In genomic region chr9:98118640-98119601, GRCh38 we compare ENCODE assay signal across 8 cellular contexts. TPM values are rescaled to one million over a fixed set of nuclear protein-coding genes. Genes with fewer than 3 reads are reported as not detected.
DNase-seq lines count a peak whose midpoint lies in the region; ATAC-seq and TF ChIP-seq lines count a peak whose summit lies in the region.

A gene with protein sequence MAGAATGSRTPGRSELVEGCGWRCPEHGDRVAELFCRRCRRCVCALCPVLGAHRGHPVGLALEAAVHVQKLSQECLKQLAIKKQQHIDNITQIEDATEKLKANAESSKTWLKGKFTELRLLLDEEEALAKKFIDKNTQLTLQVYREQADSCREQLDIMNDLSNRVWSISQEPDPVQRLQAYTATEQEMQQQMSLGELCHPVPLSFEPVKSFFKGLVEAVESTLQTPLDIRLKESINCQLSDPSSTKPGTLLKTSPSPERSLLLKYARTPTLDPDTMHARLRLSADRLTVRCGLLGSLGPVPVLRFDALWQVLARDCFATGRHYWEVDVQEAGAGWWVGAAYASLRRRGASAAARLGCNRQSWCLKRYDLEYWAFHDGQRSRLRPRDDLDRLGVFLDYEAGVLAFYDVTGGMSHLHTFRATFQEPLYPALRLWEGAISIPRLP (minus strand): TSS chr9:98119222. CDS start chr9:98119188, 34 bp downstream.

- intact Hi-C loops in Caco-2 (cut with micrococcal nuclease; ENCODE audit: unreplicated experiment) (loop anchor here (1.0 to 2.0 kb wide), 6 partner anchors 19 to 144 kb away; no protein-coding TSS in a partner anchor), cardiac septum (cut with DNase I) (no loop called here)

- H3K4me1 Mint-ChIP-seq in Caco-2 (ENCODE audit: low read depth, unreplicated experiment) (peaks cover 29% of the 10 kb centered on the region), progenitor cell of endocrine pancreas (ENCODE audit: low read depth) (peaks cover 5% of the 10 kb centered on the region)
- peaks cover 53% of the 10 kb centered on the region for H3K4me1 Mint-ChIP-seq in activated naive CD4-positive, alpha-beta T cell treated with anti-CD3 and anti-CD28 coated beads, Interleukin-2, amount 50 U/mL, for 24 hours

- H3K27me3 Mint-ChIP-seq in Caco-2 (ENCODE audit: insufficient read depth, unreplicated experiment) (no peaks in the 10 kb centered on the region), progenitor cell of endocrine pancreas (peaks cover 19% of the 10 kb centered on the region)
- no peaks in the 10 kb centered on the region for H3K27me3 Mint-ChIP-seq in activated naive CD4-positive, alpha-beta T cell treated with anti-CD3 and anti-CD28 coated beads, Interleukin-2, amount 50 U/mL, for 24 hours

- CTCF ChIA-PET in Caco-2 (lab: Charles Lee) = interaction anchor here (0.5 to 2.3 kb wide), 14 partner anchors 28 to 361 kb away, joined by 3 to 10 read pairs (median 6); partner anchors contain the start of genes CORO2A, TBC1D2 and TRMO

- no peaks in the 10 kb centered on the region for H3K9me3 ChIP-seq in Caco-2

- H3K27ac Mint-ChIP-seq in Caco-2 (ENCODE audit: unreplicated experiment) (peak within 1 kb of the TSS; percentile 71), progenitor cell of endocrine pancreas (peak within 1 kb of the TSS; percentile 33)
- H3K27ac Mint-ChIP-seq in activated naive CD4-positive, alpha-beta T cell treated with anti-CD3 and anti-CD28 coated beads, Interleukin-2, amount 50 U/mL, for 24 hours = peak within 1 kb of the TSS; percentile 95

- TF ChIP-seq CTCF in Caco-2 (IDR thresholded peaks at IDR 0.05; ENCODE audit: insufficient read depth in 1 of 2, low read depth in 1 of 2, low read length in 1 of 2, severe bottlenecking in 1 of 2, unreplicated experiment in 1 of 2) (peak in 1 of 2 experiments; percentile 55), progenitor cell of endocrine pancreas (IDR thresholded peaks at IDR 0.05; ENCODE audit: unreplicated experiment) (no peak)

- peak within 1 kb of the TSS; percentile 84 for H3K4me3 ChIP-seq in Caco-2 (ENCODE audit: low read depth, low read length)

- H3K4me1 ChIP-seq in Caco-2 = peaks cover 26% of the 10 kb centered on the region

- BruUV-seq in Caco-2 (replicated peaks; lab: Mats Ljungman, UMichigan) = no TSS peak

- POLR2A ChIA-PET in Caco-2 (lab: Charles Lee) = interaction anchor here (0.8 to 1.9 kb wide), 6 partner anchors 9 to 73 kb away, joined by 3 to 10 read pairs (median 5); partner anchors contain the start of gene CORO2A

- peaks cover 6% of the 10 kb centered on the region for H3K36me3 Mint-ChIP-seq in Caco-2 (ENCODE audit: insufficient read depth, unreplicated experiment)
- no peaks in the 10 kb centered on the region for H3K36me3 Mint-ChIP-seq in activated naive CD4-positive, alpha-beta T cell treated with anti-CD3 and anti-CD28 coated beads, Interleukin-2, amount 50 U/mL, for 24 hours
- H3K36me3 Mint-ChIP-seq in progenitor cell of endocrine pancreas (ENCODE audit: insufficient read depth) = no peaks in the 10 kb centered on the region

- H3K27me3 ChIP-seq in Caco-2 (replicated peaks; ENCODE audit: control insufficient read depth, insufficient read depth, low read length) = no peaks in the 10 kb centered on the region

- no peaks in the 10 kb centered on the region for H3K36me3 ChIP-seq in Caco-2 (ENCODE audit: control insufficient read depth, insufficient read depth, low read length)

- in situ Hi-C loops in SK-MEL-5 (cut with HindIII; ENCODE audit: low pct_unique_long_range_greater_than_20kb, low sequenced_read_pairs) = no loop called here

- DNase-seq in Caco-2 = peak; percentile 84
- peak in 48 of 76 experiments; percentile 7 to 61 (median 31) for DNase-seq in HUDEP-2 (lab: John Stamatoyannopoulos, UW; ENCODE audit: unreplicated experiment in 76 of 76)
- peak; percentile 48 for DNase-seq in SK-MEL-5 (ENCODE audit: low read depth, low spot score)
- peak; percentile 85 for DNase-seq in cardiac septum (ENCODE audit: low spot score)
- peak; percentile 39 for DNase-seq in progenitor cell of endocrine pancreas (ENCODE audit: low spot score, unreplicated experiment)
- no peak for DNase-seq in DMS79 treated with DMSO at 0.1 percent for 48 hours (lab: John Stamatoyannopoulos, UW)

- no peaks in the 10 kb centered on the region for H3K9me3 Mint-ChIP-seq in Caco-2 (ENCODE audit: unreplicated experiment)
- H3K9me3 Mint-ChIP-seq in activated naive CD4-positive, alpha-beta T cell treated with anti-CD3 and anti-CD28 coated beads, Interleukin-2, amount 50 U/mL, for 24 hours = no peaks in the 10 kb centered on the region
- no peaks in the 10 kb centered on the region for H3K9me3 Mint-ChIP-seq in progenitor cell of endocrine pancreas (ENCODE audit: low read depth)

- peak; percentile 71 for ATAC-seq in GM19467 (IDR thresholded peaks at IDR 0.05; ENCODE audit: unreplicated experiment)

- H3K4me3 Mint-ChIP-seq in Caco-2 (ENCODE audit: unreplicated experiment) (peak within 1 kb of the TSS; percentile 87), progenitor cell of endocrine pancreas (ENCODE audit: low read depth) (peak within 1 kb of the TSS; percentile 70)
- H3K4me3 Mint-ChIP-seq in activated naive CD4-positive, alpha-beta T cell treated with anti-CD3 and anti-CD28 coated beads, Interleukin-2, amount 50 U/mL, for 24 hours = peak within 1 kb of the TSS; percentile 92

RNA-seq across cellular contexts. Expression of the gene that starts here (rescaled TPM):
- 30.3 and 34.5 TPM in 2 replicates for total RNA-seq in Caco-2 (2022)
- total RNA-seq in SK-MEL-5 (2014; rRNA removed; shearing (Covaris generic)) = 3.8 and 4.1 TPM in 2 replicates
- polyA plus RNA-seq in SK-MEL-5 (2015; cell fraction: cytosol; rRNA removed) = 11.3 and 20.0 TPM in 2 replicates
- polyA plus RNA-seq in SK-MEL-5 (2015; cell fraction: nucleus; rRNA removed) = 6.5 and 6.9 TPM in 2 replicates
- 1.8 TPM for total RNA-seq in cardiac septum
- 2.9 and 3.1 TPM in 2 replicates for total RNA-seq in progenitor cell of endocrine pancreas

Comparison
In these comparisons a context has a peak if more than half of its experiments do, and no peak if none do; other contexts are left out.
1. H3K27ac Mint-ChIP-seq: peak in every context shown above with its lines; median percentile 95 in activated naive CD4-positive, alpha-beta T cell treated with anti-CD3 and anti-CD28 coated beads, Interleukin-2, amount 50 U/mL, for 24 hours; 71 in Caco-2; 33 in progenitor cell of endocrine pancreas.